In the genomic region with DNA sequence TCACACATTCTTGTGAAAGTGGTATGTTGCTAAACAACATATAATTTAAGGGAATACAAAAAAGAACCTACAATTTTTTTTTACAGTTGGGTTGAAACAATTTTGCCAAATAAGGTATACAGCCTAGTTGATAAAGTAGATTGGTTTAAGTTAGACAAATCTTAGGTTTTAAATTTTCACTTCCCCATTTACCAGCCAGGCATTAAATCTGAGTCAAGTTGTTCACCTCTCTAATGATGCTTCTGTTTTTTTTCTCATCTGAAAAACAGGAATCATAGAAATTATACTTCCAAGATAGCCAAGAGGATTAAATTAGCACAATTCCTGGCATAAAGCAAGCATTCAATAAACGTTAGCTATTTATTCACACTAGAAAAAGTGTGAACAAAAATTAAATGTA, we compare ENCODE assay signal across 13 cellular contexts.
DNase-seq lines count a peak whose midpoint lies in the region; ATAC-seq, FAIRE-seq and TF ChIP-seq lines count a peak whose summit lies in the region.
"Had no signal": no experiment of that assay in that cellular context is flagged by ENCODE, and none has a peak within 500 bp of the region (broad histone marks: within the 10 kb centered on the region; RNA-seq: fewer than 3 reads in every experiment).

No MANE protein-coding gene starts in this region.

- TF ChIP-seq CTCF in GM13977 (IDR thresholded peaks at IDR 0.05; ENCODE audit: extremely low read depth, insufficient read depth, missing control alignments) (no peak), brain microvascular endothelial cell (IDR thresholded peaks at IDR 0.05; ENCODE audit: low read depth, low read length, missing control alignments) (no peak)

- in situ Hi-C loops in GM13977 (cut with MboI; ENCODE audit: low pct_unique_long_range_greater_than_20kb, low sequenced_read_pairs, unreplicated experiment): no loop called here
- in situ Hi-C loops in brain microvascular endothelial cell (cut with HindIII; ENCODE audit: low pct_ligation_motif_present, low sequenced_read_pairs): no loop called here

- H3K36me3 ChIP-seq in brain microvascular endothelial cell (replicated peaks): no peaks in the 10 kb centered on the region

- ATAC-seq in GM21381 (IDR thresholded peaks at IDR 0.05; ENCODE audit: unreplicated experiment) (peak; percentile 89), HG03064 (IDR thresholded peaks at IDR 0.05; ENCODE audit: low read depth, unreplicated experiment) (peak; percentile 58)
- ATAC-seq: activated T-cell treated with anti-CD3 and anti-CD28 coated beads, Interleukin-2, amount 50 U/mL, for 4 hours; left cardiac atrium had no signal

- FAIRE-seq in RCC 7860 (lab: Jason Lieb, UNC): no peak

- DNase-seq in GM13977 (ENCODE audit: low spot score): peak; percentile 60
- DNase-seq in NOMO-1 treated with dmso at 0.1 percent for 144 hours (lab: John Stamatoyannopoulos, UW; ENCODE audit: unreplicated experiment): peak; percentile 23
- DNase-seq in brain microvascular endothelial cell: no peak
- no peak for DNase-seq in NCI-H226
- no peak for DNase-seq in NCI-H510A (lab: John Stamatoyannopoulos, UW)
- no peak for DNase-seq in RCC 7860 (ENCODE audit: low spot score)
- DNase-seq: activated T-cell treated with anti-CD3 and anti-CD28 coated beads, Interleukin-2, amount 50 U/mL, for 4 hours; BE2C; left cardiac atrium; thyroid gland had no signal

- no peak overlapping the region for H3K4me3 ChIP-seq in brain microvascular endothelial cell (ENCODE audit: low read depth, low read length)
- H3K4me3 ChIP-seq: cardiac muscle cell, thyroid gland had no signal

- no peak overlapping the region for H3K27ac ChIP-seq in brain microvascular endothelial cell
- H3K27ac ChIP-seq: cardiac muscle cell, thyroid gland had no signal

- no peaks in the 10 kb centered on the region for H3K27me3 ChIP-seq in brain microvascular endothelial cell (replicated peaks)
- H3K27me3 ChIP-seq: BE2C, cardiac muscle cell, thyroid gland had no signal

Comparison
In these comparisons a context has a peak if more than half of its experiments do, and no peak if none do; other contexts are left out.
1. DNase-seq: peak in GM13977 (single experiment) and NOMO-1 treated with dmso at 0.1 percent for 144 hours (single experiment); none in brain microvascular endothelial cell (single experiment), NCI-H226 (single experiment), NCI-H510A (single experiment) and RCC 7860 (single experiment).